ENCODE assay signal across 22 cellular contexts in genomic region chr3:36597422-36597821, GRCh38.
DNase-seq lines count a peak whose midpoint lies in the region; ATAC-seq, FAIRE-seq and TF ChIP-seq lines count a peak whose summit lies in the region.
"Had no signal": no experiment of that assay in that cellular context is flagged by ENCODE, and none has a peak within 500 bp of the region (broad histone marks: within the 10 kb centered on the region; RNA-seq: fewer than 3 reads in every experiment).

No MANE protein-coding gene starts in this region.

- no peak overlapping the region for H3K14ac ChIP-seq in IMR-90 (replicated peaks; ENCODE audit: low read depth, low read length)

- no peak overlapping the region for H3K4ac ChIP-seq in IMR-90 (ENCODE audit: low read depth, low read length)

- no peak for TF ChIP-seq RAD21 in IMR-90 (IDR thresholded peaks at IDR 0.05; ENCODE audit: low read length)

- H3K18ac ChIP-seq in IMR-90 (ENCODE audit: low read depth, low read length) = no peak overlapping the region

- intact Hi-C loops in IMR-90 (cut with micrococcal nuclease) = no loop called here

- in situ Hi-C loops in IMR-90 (cut with MboI; ENCODE audit: low sequenced_read_pairs) = no loop called here
- in situ Hi-C loops in HAP-1 (cut with MboI; ENCODE audit: low sequenced_read_pairs) = no loop called here

- H3K27me3 ChIP-seq in IMR-90 (ENCODE audit: control insufficient read depth, insufficient read depth, low read length) = no peaks in the 10 kb centered on the region; the same call in 1 of the 2 replicates
- H3K27me3 ChIP-seq in HAP-1 (ENCODE audit: low read depth) = no peaks in the 10 kb centered on the region
- H3K27me3 ChIP-seq: BLaER1, SJCRH30, upper lobe of right lung had no signal

- H2BK5ac ChIP-seq in IMR-90 (ENCODE audit: low read depth, low read length, poor library complexity, severe bottlenecking) = no peak overlapping the region

- no peak for ATAC-seq in IMR-90 (ENCODE audit: low read depth)
- no peak for ATAC-seq in HG03460 (IDR thresholded peaks at IDR 0.05; ENCODE audit: unreplicated experiment)
- no peak for ATAC-seq in HG03175 (IDR thresholded peaks at IDR 0.05; ENCODE audit: unreplicated experiment)
- ATAC-seq: effector memory CD8-positive, alpha-beta T cell; heart left ventricle; left lobe of liver; upper lobe of right lung had no signal

- no peaks in the 10 kb centered on the region for H4K20me1 ChIP-seq in IMR-90 (ENCODE audit: insufficient read depth, low read length)
- H4K20me1 ChIP-seq: BLaER1 had no signal

- H2AK9ac ChIP-seq in IMR-90 (replicated peaks; ENCODE audit: low read depth, low read length, poor library complexity) = no peak overlapping the region

- H3K23ac ChIP-seq in IMR-90 (ENCODE audit: low read depth, low read length) = no peak overlapping the region

- H3K27ac ChIP-seq in IMR-90 (ENCODE audit: insufficient read depth, low read length) = no peak overlapping the region
- H3K27ac ChIP-seq: BLaER1, heart left ventricle, SJCRH30, upper lobe of right lung had no signal

- H3K9ac ChIP-seq in IMR-90 (ENCODE audit: low read depth, low read length) = no peak overlapping the region
- H3K9ac ChIP-seq: BLaER1 had no signal

- H4K8ac ChIP-seq in IMR-90 (ENCODE audit: low read depth in 2 of 2, low read length in 2 of 2) = no peak overlapping the region

- no peaks in the 10 kb centered on the region for H3K9me1 ChIP-seq in IMR-90 (ENCODE audit: insufficient read depth, low read length)

- H2BK15ac ChIP-seq in IMR-90 (ENCODE audit: low read depth, low read length) = no peak overlapping the region

- WGBS in IMR-90 (ENCODE audit: extremely low coverage in 2 of 2, insufficient read length in 1 of 2), 2 experiments = no CpG with 5 or more reads among the region's 2 CpGs

- H2BK120ac ChIP-seq in IMR-90 (ENCODE audit: low read depth, low read length) = no peak overlapping the region

- H2AK5ac ChIP-seq in IMR-90 (ENCODE audit: low read depth, low read length) = no peak overlapping the region

- no peaks in the 10 kb centered on the region for H3K79me1 ChIP-seq in IMR-90 (ENCODE audit: low read depth in 1 of 2, low read length in 2 of 2)

- H3K4me3 ChIP-seq in IMR-90 (ENCODE audit: insufficient read depth, low read depth, low read length) = no peak overlapping the region
- no peak overlapping the region for H3K4me3 ChIP-seq in HAP-1
- H3K4me3 ChIP-seq: BLaER1, heart left ventricle, SJCRH30, upper lobe of right lung had no signal

- no peak overlapping the region for H3K4me2 ChIP-seq in IMR-90 (ENCODE audit: low read depth, low read length)
- H3K4me2 ChIP-seq: BLaER1 had no signal

- H4K91ac ChIP-seq in IMR-90 (ENCODE audit: insufficient read depth, low read depth, low read length) = no peak overlapping the region

- H3K36me3 ChIP-seq in IMR-90 (ENCODE audit: control insufficient read depth, insufficient read depth, low read length) = no peaks in the 10 kb centered on the region
- H3K36me3 ChIP-seq in HAP-1 (replicated peaks) = no peaks in the 10 kb centered on the region
- H3K36me3 ChIP-seq: BLaER1, heart left ventricle, SJCRH30, upper lobe of right lung had no signal

- POLR2A ChIA-PET in IMR-90 (lab: Charles Lee; ENCODE audit: unreplicated experiment) = no interaction called here

- no peak for TF ChIP-seq CTCF in IMR-90 (conservative IDR thresholded peaks at IDR 0.05; ENCODE audit: low read depth, low read length)

- H3K4me1 ChIP-seq in IMR-90 (ENCODE audit: control insufficient read depth, insufficient read depth, low read length) = no peaks in the 10 kb centered on the region
- no peaks in the 10 kb centered on the region for H3K4me1 ChIP-seq in HAP-1
- H3K4me1 ChIP-seq: heart left ventricle, SJCRH30, upper lobe of right lung had no signal

- no peak overlapping the region for H4K5ac ChIP-seq in IMR-90 (ENCODE audit: low read depth, low read length)

- H2AFZ ChIP-seq in IMR-90 (replicated peaks; ENCODE audit: low read length, poor library complexity) = no peak overlapping the region

- TF ChIP-seq POLR2A in IMR-90 (IDR thresholded peaks at IDR 0.05; ENCODE audit: low read depth, low read length) = no peak

- DNase-seq in EH (ENCODE audit: low read depth) (peak; percentile 10), IMR-90 (peak; percentile 17), astrocyte of the hippocampus (ENCODE audit: low read depth, low spot score) (peak; percentile 15), kidney glomerular epithelial cell (lab: John Stamatoyannopoulos, UW) (peak; percentile 11), HTR-8/SVneo (ENCODE audit: insufficient read length, low spot score) (no peak), HAP-1 (ENCODE audit: low spot score in 2 of 2) (no peak)
- DNase-seq: activated CD8-positive, alpha-beta memory T cell treated with anti-CD3 and anti-CD28 coated beads for 24 hours; activated gamma-delta T cell treated with Interleukin-2 at 50 U/mL for 16 hours; DMS79; effector memory CD8-positive, alpha-beta T cell; heart left ventricle; naive B cell; NCI-H1694; NCI-H524 treated with DMSO at 0.1 percent for 48 hours; retina; SJCRH30; stimulated activated CD4-positive, alpha-beta T cell treated with anti-CD3 and anti-CD28 coated beads, Interleukin-4, amount 100 ng/mL, for 1 hour; upper lobe of right lung had no signal

- H3K9me3 ChIP-seq in IMR-90 (ENCODE audit: control insufficient read depth, insufficient read depth, low read length) (no peaks in the 10 kb centered on the region), HAP-1 (no peaks in the 10 kb centered on the region)
- H3K9me3 ChIP-seq: BLaER1, heart left ventricle, SJCRH30, upper lobe of right lung had no signal

- BruUV-seq in IMR-90 (replicated peaks; lab: Mats Ljungman, UMichigan) = no TSS peak

- H3K56ac ChIP-seq in IMR-90 (ENCODE audit: extremely low read depth, insufficient read depth, low read length) = no peak overlapping the region

- dilution Hi-C loops in IMR-90 (cut with HindIII; ENCODE audit: low sequenced_read_pairs, unreplicated experiment) = no loop called here

- no peak for FAIRE-seq in HTR-8/SVneo (lab: Jason Lieb, UNC)

- no peak overlapping the region for H2BK20ac ChIP-seq in IMR-90 (ENCODE audit: low read depth, low read length)

- CTCF ChIA-PET in IMR-90 (lab: Yijun Ruan, JAX) = interaction anchor here (0.6 kb wide), 1 partner anchor 10 kb away, joined by 3 read pairs; no protein-coding TSS in a partner anchor

TF ChIP-seq in IMR-90, 13 proteins besides CTCF, POLR2A, EP300 and RAD21:
- TF ChIP-seq MXI1 (IDR thresholded peaks at IDR 0.05; ENCODE audit: borderline replicate concordance, low read depth, low read length) (no peak), CEBPB (IDR thresholded peaks at IDR 0.05; ENCODE audit: low read depth, low read length) (peak; percentile 27; the same call in 1 of the 2 replicates), RFX5 (IDR thresholded peaks at IDR 0.05; ENCODE audit: low read depth, low read length) (no peak), RCOR1 (IDR thresholded peaks at IDR 0.05; ENCODE audit: insufficient replicate concordance, low read length) (no peak)

Comparison
In these comparisons a context has a peak if more than half of its experiments do, and no peak if none do; other contexts are left out.
1. DNase-seq: peak in EH (single experiment), IMR-90 (single experiment), astrocyte of the hippocampus (single experiment) and kidney glomerular epithelial cell (single experiment); none in HTR-8/SVneo (single experiment) and HAP-1 (0 of 2).